13 cellular contexts compared by ENCODE assay signal in genomic region chr16:1530349-1530882, GRCh38. TPM values are rescaled to one million over a fixed set of nuclear protein-coding genes. Genes with fewer than 3 reads are reported as not detected.
DNase-seq lines count a peak whose midpoint lies in the region; ATAC-seq and TF ChIP-seq lines count a peak whose summit lies in the region.
"Had no signal": no experiment of that assay in that cellular context is flagged by ENCODE, and none has a peak within 500 bp of the region (broad histone marks: within the 10 kb centered on the region; RNA-seq: fewer than 3 reads in every experiment).

No MANE protein-coding gene starts in this region.

- H3K27me3 ChIP-seq in tibial artery (no peaks in the 10 kb centered on the region), body of pancreas (no peaks in the 10 kb centered on the region)

- no peak overlapping the region for H3K4me3 Mint-ChIP-seq in activated CD8-positive, alpha-beta T cell treated with anti-CD3 and anti-CD28 coated beads, Interleukin-2, amount 10 ng/mL, durations not matched to agents 7 days and 5 days
- no peak overlapping the region for H3K4me3 Mint-ChIP-seq in activated CD8-positive, alpha-beta T cell treated with anti-CD3 and anti-CD28 coated beads for 36 hours
- H3K4me3 Mint-ChIP-seq in neural crest cell, result no peak overlapping the region
- H3K4me3 Mint-ChIP-seq: activated CD4-positive, alpha-beta T cell treated with anti-CD3 and anti-CD28 coated beads for 36 hours; stimulated activated memory B cell treated with anti-CD40 and anti-IgM and Interleukin-4, amounts not matched to agents 10 μg/mL and 1 μg/mL and 100 μg/mL, for 72 hours had no signal

- H3K36me3 Mint-ChIP-seq in activated CD8-positive, alpha-beta T cell treated with anti-CD3 and anti-CD28 coated beads, Interleukin-2, amount 10 ng/mL, durations not matched to agents 7 days and 5 days (ENCODE audit: low read depth), result peaks cover 9% of the 10 kb centered on the region
- H3K36me3 Mint-ChIP-seq in activated CD8-positive, alpha-beta T cell treated with anti-CD3 and anti-CD28 coated beads for 36 hours (ENCODE audit: low read depth), result peaks cover 9% of the 10 kb centered on the region
- H3K36me3 Mint-ChIP-seq in neural crest cell (ENCODE audit: low read depth), result no peaks in the 10 kb centered on the region
- H3K36me3 Mint-ChIP-seq: stimulated activated memory B cell treated with anti-CD40 and anti-IgM and Interleukin-4, amounts not matched to agents 10 μg/mL and 1 μg/mL and 100 μg/mL, for 72 hours had no signal

- H3K27ac ChIP-seq in tibial artery, result peak overlapping the region; percentile 86 to 92
- peak overlapping the region in 2 of 4 donors; percentile 62 to 78 for H3K27ac ChIP-seq in body of pancreas
- H3K27ac ChIP-seq: KMS-11 had no signal

- CTCF ChIA-PET in activated CD8-positive, alpha-beta T cell treated with anti-CD3 and anti-CD28 coated beads, Interleukin-2, amount 10 ng/mL, durations not matched to agents 7 days and 5 days (lab: Charles Lee), result no interaction called here
- CTCF ChIA-PET in activated CD8-positive, alpha-beta T cell treated with anti-CD3 and anti-CD28 coated beads for 36 hours (lab: Charles Lee), result no interaction called here

- H3K36me3 ChIP-seq in tibial artery, result peaks cover 2 to 4% (median 3%) of the 10 kb centered on the region in 3 donors
- no peaks in the 10 kb centered on the region for H3K36me3 ChIP-seq in body of pancreas (replicated peaks in 1 of 2; ENCODE audit: insufficient read depth in 1 of 2, low read depth in 2 of 2)

- ATAC-seq in activated CD8-positive, alpha-beta T cell treated with anti-CD3 and anti-CD28 coated beads, Interleukin-2, amount 10 ng/mL, durations not matched to agents 7 days and 5 days, result no peak
- ATAC-seq in activated CD8-positive, alpha-beta T cell treated with anti-CD3 and anti-CD28 coated beads for 36 hours, result no peak
- ATAC-seq in esophagus mucosa, result peak; percentile 64
- ATAC-seq in body of pancreas, result no peak
- no peak for ATAC-seq in GM21390 (IDR thresholded peaks at IDR 0.05; ENCODE audit: unreplicated experiment)
- ATAC-seq: activated CD4-positive, alpha-beta T cell treated with anti-CD3 and anti-CD28 coated beads for 36 hours; stimulated activated memory B cell treated with anti-CD40 and anti-IgM and Interleukin-4, amounts not matched to agents 10 μg/mL and 1 μg/mL and 100 μg/mL, for 72 hours had no signal

- H3K4me1 ChIP-seq in tibial artery (peaks cover 0 to 48% (median 35%) of the 10 kb centered on the region in 4 donors), body of pancreas (peaks cover 19% of the 10 kb centered on the region)

- TF ChIP-seq CTCF in activated CD8-positive, alpha-beta T cell treated with anti-CD3 and anti-CD28 coated beads for 36 hours (IDR thresholded peaks at IDR 0.05), result no peak
- TF ChIP-seq CTCF in neural crest cell (conservative IDR thresholded peaks at IDR 0.05) (no peak), tibial artery (IDR thresholded peaks at IDR 0.05) (no peak), body of pancreas (IDR thresholded peaks at IDR 0.05) (no peak)

- H3K9me3 Mint-ChIP-seq in activated CD8-positive, alpha-beta T cell treated with anti-CD3 and anti-CD28 coated beads, Interleukin-2, amount 10 ng/mL, durations not matched to agents 7 days and 5 days (ENCODE audit: insufficient read depth), result no peaks in the 10 kb centered on the region
- no peaks in the 10 kb centered on the region for H3K9me3 Mint-ChIP-seq in activated CD8-positive, alpha-beta T cell treated with anti-CD3 and anti-CD28 coated beads for 36 hours
- H3K9me3 Mint-ChIP-seq in neural crest cell, result no peaks in the 10 kb centered on the region
- H3K9me3 Mint-ChIP-seq: stimulated activated memory B cell treated with anti-CD40 and anti-IgM and Interleukin-4, amounts not matched to agents 10 μg/mL and 1 μg/mL and 100 μg/mL, for 72 hours had no signal

- no peak for DNase-seq in activated CD8-positive, alpha-beta T cell treated with anti-CD3 and anti-CD28 coated beads, Interleukin-2, amount 10 ng/mL, durations not matched to agents 7 days and 5 days
- no peak for DNase-seq in activated CD8-positive, alpha-beta T cell treated with anti-CD3 and anti-CD28 coated beads for 36 hours
- DNase-seq in neural crest cell (ENCODE audit: low read depth, low spot score) (no peak), tibial artery (no peak), body of pancreas (no peak)
- DNase-seq in NK-92 treated with Interleukin-12 subunit alpha and Interleukin-12 subunit beta, amount 100 ng/mL, for 24 hours (lab: John Stamatoyannopoulos, UW), result no peak
- DNase-seq: activated CD4-positive, alpha-beta T cell treated with anti-CD3 and anti-CD28 coated beads for 36 hours; NCI-H2029; stimulated activated CD4-positive, alpha-beta T cell treated with anti-CD3 and anti-CD28 coated beads, Interleukin-1b, Interleukin-23, amount 100 ng/mL, for 48 hours had no signal

- intact Hi-C loops in activated CD8-positive, alpha-beta T cell treated with anti-CD3 and anti-CD28 coated beads for 36 hours (cut with micrococcal nuclease), result no loop called here
- intact Hi-C loops in tibial artery (cut with DNase I; ENCODE audit: low total_unique reads) (no loop called here), body of pancreas (cut with DNase I) (no loop called here)

- peaks cover 43% of the 10 kb centered on the region for H3K4me1 Mint-ChIP-seq in activated CD8-positive, alpha-beta T cell treated with anti-CD3 and anti-CD28 coated beads, Interleukin-2, amount 10 ng/mL, durations not matched to agents 7 days and 5 days (ENCODE audit: low read depth)
- peaks cover 21% of the 10 kb centered on the region for H3K4me1 Mint-ChIP-seq in activated CD8-positive, alpha-beta T cell treated with anti-CD3 and anti-CD28 coated beads for 36 hours (ENCODE audit: low read depth)
- peaks cover 9% of the 10 kb centered on the region for H3K4me1 Mint-ChIP-seq in neural crest cell

- no peak overlapping the region for H3K4me3 ChIP-seq in tibial artery
- no peak overlapping the region for H3K4me3 ChIP-seq in body of pancreas

- 83 to 90% methylated on average over 11 to 25 of the region's 27 CpGs for WGBS in body of pancreas, 2 donors

- H3K27ac Mint-ChIP-seq in activated CD8-positive, alpha-beta T cell treated with anti-CD3 and anti-CD28 coated beads, Interleukin-2, amount 10 ng/mL, durations not matched to agents 7 days and 5 days, result peak overlapping the region; percentile 39
- no peak overlapping the region for H3K27ac Mint-ChIP-seq in activated CD8-positive, alpha-beta T cell treated with anti-CD3 and anti-CD28 coated beads for 36 hours
- peak overlapping the region; percentile 43 for H3K27ac Mint-ChIP-seq in neural crest cell (ENCODE audit: unreplicated experiment)
- H3K27ac Mint-ChIP-seq: activated CD4-positive, alpha-beta T cell treated with anti-CD3 and anti-CD28 coated beads for 36 hours; stimulated activated memory B cell treated with anti-CD40 and anti-IgM and Interleukin-4, amounts not matched to agents 10 μg/mL and 1 μg/mL and 100 μg/mL, for 72 hours had no signal

- TF ChIP-seq POLR2A in body of pancreas (IDR thresholded peaks at IDR 0.05), result no peak

- H3K27me3 Mint-ChIP-seq in activated CD8-positive, alpha-beta T cell treated with anti-CD3 and anti-CD28 coated beads, Interleukin-2, amount 10 ng/mL, durations not matched to agents 7 days and 5 days (ENCODE audit: low read depth), result no peaks in the 10 kb centered on the region
- no peaks in the 10 kb centered on the region for H3K27me3 Mint-ChIP-seq in activated CD8-positive, alpha-beta T cell treated with anti-CD3 and anti-CD28 coated beads for 36 hours
- no peaks in the 10 kb centered on the region for H3K27me3 Mint-ChIP-seq in neural crest cell (ENCODE audit: low read depth)
- H3K27me3 Mint-ChIP-seq: activated CD4-positive, alpha-beta T cell treated with anti-CD3 and anti-CD28 coated beads for 36 hours; stimulated activated memory B cell treated with anti-CD40 and anti-IgM and Interleukin-4, amounts not matched to agents 10 μg/mL and 1 μg/mL and 100 μg/mL, for 72 hours had no signal

- H3K9me3 ChIP-seq in tibial artery (no peaks in the 10 kb centered on the region), body of pancreas (no peaks in the 10 kb centered on the region)

- POLR2A ChIA-PET in activated CD8-positive, alpha-beta T cell treated with anti-CD3 and anti-CD28 coated beads, Interleukin-2, amount 10 ng/mL, durations not matched to agents 7 days and 5 days (lab: Charles Lee), result no interaction called here
- POLR2A ChIA-PET in activated CD8-positive, alpha-beta T cell treated with anti-CD3 and anti-CD28 coated beads for 36 hours (lab: Charles Lee), result interaction anchor here (2.3 kb wide), 1 partner anchor 109 kb away, joined by 7 read pairs; no protein-coding TSS in a partner anchor

RNA-seq across cellular contexts. Expression of gene TMEM204, which starts 3.0 kb away (rescaled TPM):
- total RNA-seq in activated CD8-positive, alpha-beta T cell treated with anti-CD3 and anti-CD28 coated beads, Interleukin-2, amount 10 ng/mL, durations not matched to agents 7 days and 5 days, result 10 to 100 TPM; 35.1 to 35.6 TPM
- 10 to 100 TPM; 12.9 to 14.3 TPM for total RNA-seq in activated CD8-positive, alpha-beta T cell treated with anti-CD3 and anti-CD28 coated beads for 36 hours
- total RNA-seq in esophagus mucosa (2.8 TPM), neural crest cell (0.98 and 1.3 TPM in 2 replicates), body of pancreas (10 to 100 TPM; 23.6 to 25.1 TPM)

RNA-seq across cellular contexts. Expression of gene TELO2, which starts 37.3 kb away (rescaled TPM):
- total RNA-seq in activated CD8-positive, alpha-beta T cell treated with anti-CD3 and anti-CD28 coated beads, Interleukin-2, amount 10 ng/mL, durations not matched to agents 7 days and 5 days, result 10 to 100 TPM; 70.1 to 73.3 TPM
- 10 to 100 TPM; 59.1 to 62.1 TPM for total RNA-seq in activated CD8-positive, alpha-beta T cell treated with anti-CD3 and anti-CD28 coated beads for 36 hours
- total RNA-seq in esophagus mucosa (21.3 TPM), neural crest cell (77.9 and 87.5 TPM in 2 replicates), body of pancreas (10 to 100 TPM; 25.4 to 76.5 TPM)

RNA-seq across cellular contexts. Expression of gene PTX4, which starts 41.7 kb away (rescaled TPM):
- not detected for total RNA-seq in activated CD8-positive, alpha-beta T cell treated with anti-CD3 and anti-CD28 coated beads, Interleukin-2, amount 10 ng/mL, durations not matched to agents 7 days and 5 days
- total RNA-seq in activated CD8-positive, alpha-beta T cell treated with anti-CD3 and anti-CD28 coated beads for 36 hours, result not detected
- total RNA-seq in esophagus mucosa (not detected), neural crest cell (0.28 TPM in 1 of 2 replicates, not detected in the other), body of pancreas (not detected)
- total RNA-seq: activated CD4-positive, alpha-beta T cell treated with anti-CD3 and anti-CD28 coated beads for 36 hours had no signal

RNA-seq across cellular contexts. Expression of gene CLCN7, which starts 55.6 kb away (rescaled TPM):
- total RNA-seq in activated CD8-positive, alpha-beta T cell treated with anti-CD3 and anti-CD28 coated beads, Interleukin-2, amount 10 ng/mL, durations not matched to agents 7 days and 5 days, result 10 to 100 TPM; 41.9 to 43.9 TPM
- 10 to 100 TPM; 35.5 to 36.8 TPM for total RNA-seq in activated CD8-positive, alpha-beta T cell treated with anti-CD3 and anti-CD28 coated beads for 36 hours
- total RNA-seq in esophagus mucosa (18.6 TPM), neural crest cell (74.5 and 82.4 TPM in 2 replicates), body of pancreas (100 to 1,000 TPM in 1 of 2 donors, 10 to 100 TPM in 1; 27.2 to 115 TPM)
